Comparison of ENCODE assay signal across 8 cellular contexts in the genomic region with DNA sequence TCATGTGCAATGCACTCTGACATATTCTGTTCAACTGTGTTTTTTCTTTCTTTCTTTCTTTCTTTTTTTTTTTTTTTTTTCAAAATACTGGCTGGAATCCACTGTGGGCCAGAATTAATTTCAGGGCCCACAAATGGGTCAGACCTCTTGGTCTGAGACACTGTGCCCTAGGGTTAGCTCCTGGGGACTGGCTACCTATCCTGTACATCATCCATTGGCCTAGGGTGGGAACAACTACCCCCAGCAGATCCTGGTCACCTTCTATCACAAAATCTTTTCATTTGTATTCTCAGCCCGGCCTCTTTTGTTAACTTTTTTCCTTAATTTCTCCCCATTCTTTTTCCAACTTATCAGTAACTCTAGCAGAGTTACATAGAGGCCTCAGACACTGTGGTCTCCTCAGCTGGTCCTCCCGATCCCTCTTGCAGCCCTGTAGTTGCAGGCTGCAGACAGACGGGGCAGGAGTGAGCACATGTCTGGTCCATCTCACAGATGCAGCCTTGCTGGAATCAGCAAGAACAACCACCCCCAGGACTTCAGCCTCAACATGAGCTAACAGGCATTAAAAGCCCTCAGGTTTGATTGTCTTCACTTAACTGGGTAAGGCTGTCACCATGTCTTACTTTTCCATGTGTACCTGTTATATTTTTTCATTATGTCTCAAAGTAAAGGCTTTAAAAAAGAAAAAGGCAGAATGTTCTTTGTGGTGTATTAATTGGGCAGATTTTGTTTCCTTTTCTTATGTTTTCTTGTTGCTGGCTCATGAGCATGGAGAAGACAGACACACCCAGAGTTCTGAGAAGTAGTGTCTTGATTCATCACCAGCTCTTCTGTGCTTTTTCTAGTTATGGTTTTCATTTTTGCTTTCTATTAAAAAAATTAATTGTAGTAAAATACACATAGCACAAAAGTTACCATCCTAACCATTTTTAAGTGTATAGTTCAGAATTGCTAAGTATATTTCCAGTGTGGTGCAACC. TPM values are rescaled to one million over a fixed set of nuclear protein-coding genes. Genes with fewer than 3 reads are reported as not detected.
DNase-seq lines count a peak whose midpoint lies in the region; ATAC-seq and TF ChIP-seq lines count a peak whose summit lies in the region.

No MANE protein-coding gene starts in this region.

- peak; percentile 91 for ATAC-seq in GM18517 (IDR thresholded peaks at IDR 0.05; ENCODE audit: unreplicated experiment)
- peak; percentile 91 for ATAC-seq in HG02943 (IDR thresholded peaks at IDR 0.05; ENCODE audit: low read depth, unreplicated experiment)
- peak; percentile 98 for ATAC-seq in effector memory CD8-positive, alpha-beta T cell (replicated peaks)

- peaks cover 3% of the 10 kb centered on the region for H3K36me3 Mint-ChIP-seq in activated CD4-positive, alpha-beta T cell treated with anti-CD3 and anti-CD28 coated beads, Interleukin-2, amount 10 ng/mL, durations not matched to agents 7 days and 5 days (ENCODE audit: low read depth)
- H3K36me3 Mint-ChIP-seq in effector memory CD8-positive, alpha-beta T cell (ENCODE audit: insufficient read depth), result no peaks in the 10 kb centered on the region

- POLR2A ChIA-PET in activated CD4-positive, alpha-beta T cell treated with anti-CD3 and anti-CD28 coated beads, Interleukin-2, amount 10 ng/mL, durations not matched to agents 7 days and 5 days (lab: Charles Lee), result no interaction called here

- peaks cover 3% of the 10 kb centered on the region for H3K9me3 Mint-ChIP-seq in activated CD4-positive, alpha-beta T cell treated with anti-CD3 and anti-CD28 coated beads, Interleukin-2, amount 10 ng/mL, durations not matched to agents 7 days and 5 days
- H3K9me3 Mint-ChIP-seq in effector memory CD8-positive, alpha-beta T cell, result no peaks in the 10 kb centered on the region

- H3K36me3 ChIP-seq in muscle layer of colon (ENCODE audit: insufficient read depth, low read length), result no peaks in the 10 kb centered on the region
- H3K36me3 ChIP-seq in suprapubic skin, result no peaks in the 10 kb centered on the region

- peak overlapping the region; percentile 7 for H3K27ac ChIP-seq in muscle layer of colon (ENCODE audit: low read depth, low read length)
- peak overlapping the region; percentile 4 for H3K27ac ChIP-seq in suprapubic skin

- CTCF ChIA-PET in activated CD4-positive, alpha-beta T cell treated with anti-CD3 and anti-CD28 coated beads, Interleukin-2, amount 10 ng/mL, durations not matched to agents 7 days and 5 days (lab: Charles Lee), result interaction anchor here (0.8 to 2.2 kb wide), 14 partner anchors 8 to 126 kb away, joined by 3 to 18 read pairs (median 5); a partner anchor contains a TSS

- no peak for TF ChIP-seq EP300 in suprapubic skin (IDR thresholded peaks at IDR 0.05)

- peak overlapping the region; percentile 28 for H3K4me3 Mint-ChIP-seq in activated CD4-positive, alpha-beta T cell treated with anti-CD3 and anti-CD28 coated beads, Interleukin-2, amount 10 ng/mL, durations not matched to agents 7 days and 5 days
- H3K4me3 Mint-ChIP-seq in effector memory CD8-positive, alpha-beta T cell, result peak overlapping the region; percentile 13 to 44

- no peak for TF ChIP-seq POLR2A in suprapubic skin (IDR thresholded peaks at IDR 0.05)

- H3K4me1 Mint-ChIP-seq in activated CD4-positive, alpha-beta T cell treated with anti-CD3 and anti-CD28 coated beads, Interleukin-2, amount 10 ng/mL, durations not matched to agents 7 days and 5 days, result peaks cover 46% of the 10 kb centered on the region
- peaks cover 22 to 31% of the 10 kb centered on the region in 2 donors for H3K4me1 Mint-ChIP-seq in effector memory CD8-positive, alpha-beta T cell (ENCODE audit: low read depth in 2 of 2)

- no peaks in the 10 kb centered on the region for H3K9me3 ChIP-seq in muscle layer of colon (ENCODE audit: low read length)
- no peaks in the 10 kb centered on the region for H3K9me3 ChIP-seq in suprapubic skin

- 54% methylated on average over 3 of the region's 3 CpGs for WGBS in suprapubic skin

- DNase-seq in AG08395 (ENCODE audit: low spot score), result peak; percentile 53
- DNase-seq in NCI-H2171 (lab: John Stamatoyannopoulos, UW), result peak; percentile 37
- DNase-seq in activated CD4-positive, alpha-beta T cell treated with anti-CD3 and anti-CD28 coated beads, Interleukin-2, amount 10 ng/mL, durations not matched to agents 7 days and 5 days, result peak; percentile 62
- peak; percentile 43 to 65 (median 53) for DNase-seq in effector memory CD8-positive, alpha-beta T cell
- DNase-seq in suprapubic skin (ENCODE audit: low spot score in 2 of 2), result peak in 1 of 2 donors; percentile 74

- H3K27me3 Mint-ChIP-seq in activated CD4-positive, alpha-beta T cell treated with anti-CD3 and anti-CD28 coated beads, Interleukin-2, amount 10 ng/mL, durations not matched to agents 7 days and 5 days, result no peaks in the 10 kb centered on the region
- no peaks in the 10 kb centered on the region for H3K27me3 Mint-ChIP-seq in effector memory CD8-positive, alpha-beta T cell

- H3K9ac ChIP-seq in muscle layer of colon (ENCODE audit: low read length), result no peak overlapping the region

- H3K4me3 ChIP-seq in muscle layer of colon (ENCODE audit: low read depth in 1 of 2, low read length in 2 of 2), result no peak overlapping the region
- no peak overlapping the region for H3K4me3 ChIP-seq in suprapubic skin

- peak overlapping the region; percentile 90 for H3K27ac Mint-ChIP-seq in activated CD4-positive, alpha-beta T cell treated with anti-CD3 and anti-CD28 coated beads, Interleukin-2, amount 10 ng/mL, durations not matched to agents 7 days and 5 days
- peak overlapping the region; percentile 44 to 67 for H3K27ac Mint-ChIP-seq in effector memory CD8-positive, alpha-beta T cell

- peak; percentile 10 to 72 for TF ChIP-seq CTCF in suprapubic skin (IDR thresholded peaks at IDR 0.05)

- peaks cover 5% of the 10 kb centered on the region for H3K4me1 ChIP-seq in muscle layer of colon (ENCODE audit: insufficient read depth, low read length)
- H3K4me1 ChIP-seq in suprapubic skin, result peaks cover 17% of the 10 kb centered on the region

- no peaks in the 10 kb centered on the region for H3K27me3 ChIP-seq in muscle layer of colon (ENCODE audit: control insufficient read depth in 1 of 2, insufficient read depth in 2 of 2, low read length in 2 of 2)
- no peaks in the 10 kb centered on the region for H3K27me3 ChIP-seq in suprapubic skin

RNA-seq across cellular contexts. Expression of a gene that starts 41.2 kb away (rescaled TPM):
- under 1 TPM; 0.35 TPM for total RNA-seq in activated CD4-positive, alpha-beta T cell treated with anti-CD3 and anti-CD28 coated beads, Interleukin-2, amount 10 ng/mL, durations not matched to agents 7 days and 5 days
- under 1 TPM; 0.10 to 0.59 (median 0.37) TPM for total RNA-seq in suprapubic skin
